In genomic region chr10:7171825-7172224, GRCh38 we compare ENCODE assay signal across 25 cellular contexts.
"Had no signal": no experiment of that assay in that cellular context is flagged by ENCODE, and none has a peak within 500 bp of the region (broad histone marks: within the 10 kb centered on the region; RNA-seq: fewer than 3 reads in every experiment).

No MANE protein-coding gene starts in this region.

- H3K4me3 ChIP-seq: colonic mucosa, esophagus squamous epithelium, gastrocnemius medialis, heart right ventricle, left lung, lower lobe of right lung, mucosa of descending colon had no signal

- H3K27me3 ChIP-seq: colonic mucosa, esophagus squamous epithelium, gastrocnemius medialis, heart right ventricle, left lung had no signal

- H3K36me3 ChIP-seq: colonic mucosa had no signal

- H3K9me3 ChIP-seq: colonic mucosa, esophagus squamous epithelium, gastrocnemius medialis, heart right ventricle, left lung, lower lobe of right lung, mucosa of descending colon had no signal

- DNase-seq: colonic mucosa; cortex of kidney; effector CD8-positive, alpha-beta T cell; effector memory CD8-positive, alpha-beta T cell; endodermal cell; erythroblast; esophagus squamous epithelium; foreskin fibroblast; foreskin melanocyte; gastrocnemius medialis; glutamatergic neuron; head of caudate nucleus; heart right ventricle; left cardiac atrium; left lung; left ventricle myocardium superior; lower lobe of right lung; mesenchymal stem cell; mucosa of descending colon; naive B cell had no signal

- H3K4me1 ChIP-seq: colonic mucosa, esophagus squamous epithelium, gastrocnemius medialis, heart right ventricle, left lung, lower lobe of right lung had no signal

- FAIRE-seq: endometrium, islet of Langerhans, keratinocyte had no signal

- H3K27ac ChIP-seq: colonic mucosa, epithelial cell of prostate, esophagus squamous epithelium, gastrocnemius medialis, heart right ventricle, left lung, lower lobe of right lung had no signal

- ATAC-seq: effector memory CD8-positive, alpha-beta T cell; esophagus mucosa; gastrocnemius medialis; left lung; lower lobe of right lung; mucosa of descending colon had no signal
